Comparison of ENCODE assay signal across 24 cellular contexts in genomic region chr11:130423541-130424155, GRCh38. TPM values are rescaled to one million over a fixed set of nuclear protein-coding genes. Genes with fewer than 3 reads are reported as not detected.
DNase-seq lines count a peak whose midpoint lies in the region; ATAC-seq and TF ChIP-seq lines count a peak whose summit lies in the region.
"Had no signal": no experiment of that assay in that cellular context is flagged by ENCODE, and none has a peak within 500 bp of the region (broad histone marks: within the 10 kb centered on the region; RNA-seq: fewer than 3 reads in every experiment).

No MANE protein-coding gene starts in this region.

- TF ChIP-seq CTCF in cardiac muscle cell (IDR thresholded peaks at IDR 0.05; ENCODE audit: low read depth, low read length), result no peak
- TF ChIP-seq CTCF in endodermal cell (conservative IDR thresholded peaks at IDR 0.05), result no peak
- no peak for TF ChIP-seq CTCF in neural progenitor cell (IDR thresholded peaks at IDR 0.05)
- no peak for TF ChIP-seq CTCF in mesothelial cell of epicardium (IDR thresholded peaks at IDR 0.05; ENCODE audit: unreplicated experiment)

- peak in 1 of 2 donors; percentile 80 for DNase-seq in cardiac muscle cell (ENCODE audit: low read depth in 1 of 2, low spot score in 1 of 2)
- DNase-seq in left ventricle myocardium superior, result no peak
- no peak for DNase-seq in endodermal cell
- peak; percentile 52 for DNase-seq in neural progenitor cell (ENCODE audit: low spot score)
- DNase-seq in mesothelial cell of epicardium (ENCODE audit: low spot score in 2 of 2, unreplicated experiment in 2 of 2), result no peak
- DNase-seq: 8988T; ACHN; AML-193; BE2C; CD4-positive, alpha-beta T cell; CD8-positive, alpha-beta memory T cell; DMS 273 treated with DMSO at 0.1 percent for 48 hours; DMS79; EL; GDM1; HFFc6 had no signal

- 86 to 87% methylated on average over 8 to 16 of the region's 16 CpGs for WGBS in endodermal cell (ENCODE audit: insufficient coverage in 1 of 2, insufficient read length in 1 of 2), 2 experiments

- H3K9me3 Mint-ChIP-seq in endodermal cell, result no peaks in the 10 kb centered on the region
- H3K9me3 Mint-ChIP-seq in neural progenitor cell, result no peaks in the 10 kb centered on the region
- no peaks in the 10 kb centered on the region for H3K9me3 Mint-ChIP-seq in mesothelial cell of epicardium
- H3K9me3 Mint-ChIP-seq: CD4-positive, alpha-beta T cell; CD8-positive, alpha-beta memory T cell; GM23338; HFFc6 had no signal

- H3K9ac ChIP-seq in endodermal cell (ENCODE audit: extremely low read depth, low read length, poor library complexity, severe bottlenecking) (peak overlapping the region; percentile 28), neural progenitor cell (no peak overlapping the region)
- H3K9ac ChIP-seq: BLaER1 treated with 17β-estradiol and CSF1 and Interleukin-3, amounts not matched to agents 10 nM and 100 nM had no signal

- intact Hi-C loops in left ventricle myocardium superior (cut with micrococcal nuclease), result loop anchor here (10.0 kb wide), 1 partner anchor 209 kb away; no protein-coding TSS in a partner anchor

- no peak overlapping the region for H2AFZ ChIP-seq in neural progenitor cell (replicated peaks)
- H2AFZ ChIP-seq: GM23338 had no signal

- H3K4me1 ChIP-seq in cardiac muscle cell (ENCODE audit: low read depth) (peaks cover 11% of the 10 kb centered on the region), endodermal cell (ENCODE audit: control insufficient read depth, insufficient read depth, low read length) (peaks cover 17% of the 10 kb centered on the region), neural progenitor cell (peaks cover 11% of the 10 kb centered on the region)
- H3K4me1 ChIP-seq: BE2C, HAP-1 had no signal

- H3K27me3 Mint-ChIP-seq in endodermal cell (ENCODE audit: insufficient read depth), result peaks cover 28% of the 10 kb centered on the region
- H3K27me3 Mint-ChIP-seq in neural progenitor cell (ENCODE audit: insufficient read depth, low read depth), result peaks cover 32% of the 10 kb centered on the region
- peaks cover 58% of the 10 kb centered on the region for H3K27me3 Mint-ChIP-seq in mesothelial cell of epicardium (ENCODE audit: low read depth)

- H3K4me1 Mint-ChIP-seq in endodermal cell (peaks cover 60% of the 10 kb centered on the region), neural progenitor cell (peaks cover 27% of the 10 kb centered on the region), mesothelial cell of epicardium (peaks cover 26% of the 10 kb centered on the region)

- H3K4me3 Mint-ChIP-seq in endodermal cell (peak overlapping the region; percentile 25), neural progenitor cell (no peak overlapping the region), mesothelial cell of epicardium (no peak overlapping the region)
- H3K4me3 Mint-ChIP-seq: CD14-positive monocyte; CD4-positive, alpha-beta T cell; CD8-positive, alpha-beta memory T cell; GM23338; HFFc6 had no signal

- H3K27me3 ChIP-seq in cardiac muscle cell, result peaks cover 23% of the 10 kb centered on the region
- peaks cover 25% of the 10 kb centered on the region for H3K27me3 ChIP-seq in endodermal cell (ENCODE audit: control insufficient read depth, insufficient read depth, low read length, poor library complexity, severe bottlenecking)
- H3K27me3 ChIP-seq in neural progenitor cell, result peaks cover 47% of the 10 kb centered on the region

- no peak for ATAC-seq in left ventricle myocardium superior
- no peak for ATAC-seq in HG03520 (IDR thresholded peaks at IDR 0.05; ENCODE audit: unreplicated experiment)
- no peak for ATAC-seq in HG02571 (IDR thresholded peaks at IDR 0.05; ENCODE audit: unreplicated experiment)
- ATAC-seq: A549, GM12878, GM23338 had no signal

- H3K27ac ChIP-seq in cardiac muscle cell (peak overlapping the region; percentile 84), endodermal cell (ENCODE audit: low read depth, low read length) (no peak overlapping the region), neural progenitor cell (no peak overlapping the region)
- H3K27ac ChIP-seq: A549; BLaER1 treated with 17β-estradiol and CSF1 and Interleukin-3, amounts not matched to agents 10 nM and 100 nM had no signal

- H3F3A ChIP-seq in neural progenitor cell (ENCODE audit: low read depth), result peaks cover under 1% of the 10 kb centered on the region

- H3K36me3 Mint-ChIP-seq in endodermal cell (ENCODE audit: low read depth) (no peaks in the 10 kb centered on the region), neural progenitor cell (no peaks in the 10 kb centered on the region), mesothelial cell of epicardium (no peaks in the 10 kb centered on the region)
- H3K36me3 Mint-ChIP-seq: CD8-positive, alpha-beta memory T cell had no signal

- H3K36me3 ChIP-seq in cardiac muscle cell (no peaks in the 10 kb centered on the region), endodermal cell (ENCODE audit: control insufficient read depth, insufficient read depth, low read length) (no peaks in the 10 kb centered on the region), neural progenitor cell (no peaks in the 10 kb centered on the region)
- H3K36me3 ChIP-seq: BE2C; BLaER1 treated with 17β-estradiol and CSF1 and Interleukin-3, amounts not matched to agents 10 nM and 100 nM; HAP-1 had no signal

- H3K79me2 ChIP-seq in neural progenitor cell (ENCODE audit: low read depth), result no peaks in the 10 kb centered on the region

- H3K4me2 ChIP-seq in neural progenitor cell, result no peak overlapping the region
- H3K4me2 ChIP-seq: A549; BLaER1 treated with 17β-estradiol and CSF1 and Interleukin-3, amounts not matched to agents 10 nM and 100 nM; GM23338 had no signal

- H3K4me3 ChIP-seq in cardiac muscle cell (no peak overlapping the region), endodermal cell (ENCODE audit: low read length) (no peak overlapping the region), neural progenitor cell (no peak overlapping the region)
- H3K4me3 ChIP-seq: A549; BLaER1 treated with 17β-estradiol and CSF1 and Interleukin-3, amounts not matched to agents 10 nM and 100 nM; GM12878; GM23338; HAP-1 had no signal

- peak overlapping the region; percentile 79 for H3K27ac Mint-ChIP-seq in endodermal cell
- no peak overlapping the region for H3K27ac Mint-ChIP-seq in neural progenitor cell
- no peak overlapping the region for H3K27ac Mint-ChIP-seq in mesothelial cell of epicardium
- H3K27ac Mint-ChIP-seq: CD14-positive monocyte; CD4-positive, alpha-beta T cell; GM23338; HFFc6 had no signal

- H3K9me3 ChIP-seq in cardiac muscle cell (ENCODE audit: low read depth), result no peaks in the 10 kb centered on the region
- H3K9me3 ChIP-seq in endodermal cell (ENCODE audit: control insufficient read depth, low read length), result no peaks in the 10 kb centered on the region
- no peaks in the 10 kb centered on the region for H3K9me3 ChIP-seq in neural progenitor cell (ENCODE audit: low read depth)
- H3K9me3 ChIP-seq: A549; BE2C; BLaER1 treated with 17β-estradiol and CSF1 and Interleukin-3, amounts not matched to agents 10 nM and 100 nM; HAP-1 had no signal

- H4K20me1 ChIP-seq in neural progenitor cell (ENCODE audit: low read depth), result peaks cover 11% of the 10 kb centered on the region

RNA-seq across cellular contexts. Expression of gene ADAMTS8, which starts 4.8 kb away (rescaled TPM):
- total RNA-seq in cardiac muscle cell (3.1 and 6.6 TPM in 2 replicates), left ventricle myocardium superior (0.42 TPM), endodermal cell (1 to 10 TPM in 1 of 2 donors, under 1 TPM in 1; 1.00 to 4.0 TPM), neural progenitor cell (ENCODE audit: low replicate concordance) (not detected in 2 replicates), mesothelial cell of epicardium (0.70 to 1.3 TPM (median 0.96 TPM) in 3 replicates)
- polyA plus RNA-seq in cardiac muscle cell, result 3.8 and 4.0 TPM in 2 replicates
- 2.3 TPM for polyA plus RNA-seq in endodermal cell (2013, experiment 1 of 2)
- polyA plus RNA-seq in endodermal cell (2013, experiment 2 of 2), result 2.6 TPM
- total RNA-seq: CD4-positive, alpha-beta T cell; CD8-positive, alpha-beta memory T cell; GM12878; HFFc6 had no signal
- polyA plus RNA-seq: CD14-positive monocyte; CD8-positive, alpha-beta memory T cell; GM12878 had no signal

RNA-seq across cellular contexts. Expression of gene ADAMTS15, which starts 24.8 kb away (rescaled TPM):
- total RNA-seq in cardiac muscle cell (12.9 and 13.0 TPM in 2 replicates), left ventricle myocardium superior (34.4 TPM), endodermal cell (1 to 10 TPM in 1 of 2 donors, under 1 TPM in 1; 0.27 to 1.0 TPM), neural progenitor cell (ENCODE audit: low replicate concordance) (0.09 and 0.25 TPM in 2 replicates), mesothelial cell of epicardium (8.1 to 9.9 TPM (median 9.4 TPM) in 3 replicates)
- polyA plus RNA-seq in cardiac muscle cell, result 2.2 and 2.4 TPM in 2 replicates
- 6.9 TPM for polyA plus RNA-seq in endodermal cell (2013, experiment 1 of 2)
- 5.3 TPM for polyA plus RNA-seq in endodermal cell (2013, experiment 2 of 2)
- total RNA-seq: CD8-positive, alpha-beta memory T cell; GM12878 had no signal
- polyA plus RNA-seq: CD14-positive monocyte; CD8-positive, alpha-beta memory T cell; GM12878 had no signal
